1 cellular context compared by ENCODE assay signal in the genomic region with DNA sequence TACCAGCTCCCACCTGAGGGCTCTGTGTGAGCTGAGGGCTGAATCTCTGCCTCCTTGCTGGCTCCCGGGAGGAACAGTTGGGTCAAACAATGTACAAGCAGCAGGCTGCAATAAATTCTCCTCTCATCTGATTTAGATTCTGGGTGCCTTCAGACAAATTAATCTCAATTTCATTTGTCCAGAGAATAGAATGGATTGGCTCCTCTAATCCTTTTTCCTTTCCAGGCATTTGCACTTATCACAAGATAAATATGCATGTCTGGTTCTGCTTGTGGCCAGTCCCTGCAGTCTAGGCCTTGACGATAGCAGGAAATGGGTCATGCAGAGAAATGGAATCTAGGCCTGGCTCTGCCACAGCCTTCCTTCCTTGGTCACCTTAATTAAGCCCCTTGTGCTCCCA.
TF ChIP-seq lines count a peak whose summit lies in the region.

No MANE protein-coding gene starts in this region.

TF ChIP-seq in SK-N-SH, 30 proteins besides CTCF, POLR2A, EP300 and RAD21 (continued from another document):
- TF ChIP-seq, protein P1, sequence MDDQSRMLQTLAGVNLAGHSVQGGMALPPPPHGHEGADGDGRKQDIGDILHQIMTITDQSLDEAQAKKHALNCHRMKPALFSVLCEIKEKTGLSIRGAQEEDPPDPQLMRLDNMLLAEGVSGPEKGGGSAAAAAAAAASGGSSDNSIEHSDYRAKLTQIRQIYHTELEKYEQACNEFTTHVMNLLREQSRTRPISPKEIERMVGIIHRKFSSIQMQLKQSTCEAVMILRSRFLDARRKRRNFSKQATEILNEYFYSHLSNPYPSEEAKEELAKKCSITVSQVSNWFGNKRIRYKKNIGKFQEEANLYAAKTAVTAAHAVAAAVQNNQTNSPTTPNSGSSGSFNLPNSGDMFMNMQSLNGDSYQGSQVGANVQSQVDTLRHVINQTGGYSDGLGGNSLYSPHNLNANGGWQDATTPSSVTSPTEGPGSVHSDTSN (IDR thresholded peaks at IDR 0.05) = peak; percentile 42; the same call in 1 of the 2 replicates
- peak; percentile 46; the same call in 1 of the 2 replicates for TF ChIP-seq MXI1 (IDR thresholded peaks at IDR 0.05; ENCODE audit: low read depth, low read length)
- no peak for TF ChIP-seq EZH2phosphoT487 (IDR thresholded peaks at IDR 0.05; ENCODE audit: borderline replicate concordance, low read depth)
- TF ChIP-seq, protein P2, sequence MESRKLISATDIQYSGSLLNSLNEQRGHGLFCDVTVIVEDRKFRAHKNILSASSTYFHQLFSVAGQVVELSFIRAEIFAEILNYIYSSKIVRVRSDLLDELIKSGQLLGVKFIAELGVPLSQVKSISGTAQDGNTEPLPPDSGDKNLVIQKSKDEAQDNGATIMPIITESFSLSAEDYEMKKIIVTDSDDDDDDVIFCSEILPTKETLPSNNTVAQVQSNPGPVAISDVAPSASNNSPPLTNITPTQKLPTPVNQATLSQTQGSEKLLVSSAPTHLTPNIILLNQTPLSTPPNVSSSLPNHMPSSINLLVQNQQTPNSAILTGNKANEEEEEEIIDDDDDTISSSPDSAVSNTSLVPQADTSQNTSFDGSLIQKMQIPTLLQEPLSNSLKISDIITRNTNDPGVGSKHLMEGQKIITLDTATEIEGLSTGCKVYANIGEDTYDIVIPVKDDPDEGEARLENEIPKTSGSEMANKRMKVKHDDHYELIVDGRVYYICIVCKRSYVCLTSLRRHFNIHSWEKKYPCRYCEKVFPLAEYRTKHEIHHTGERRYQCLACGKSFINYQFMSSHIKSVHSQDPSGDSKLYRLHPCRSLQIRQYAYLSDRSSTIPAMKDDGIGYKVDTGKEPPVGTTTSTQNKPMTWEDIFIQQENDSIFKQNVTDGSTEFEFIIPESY (IDR thresholded peaks at IDR 0.05; ENCODE audit: borderline replicate concordance, low read depth) = no peak
- peak; percentile 54; the same call in 1 of the 2 replicates for TF ChIP-seq TEAD4 (IDR thresholded peaks at IDR 0.05; ENCODE audit: borderline replicate concordance, insufficient read depth)
- peak; percentile 49; the same call in 1 of the 2 replicates for TF ChIP-seq POLR2AphosphoS5 (IDR thresholded peaks at IDR 0.05; ENCODE audit: low read depth, low read length)
- TF ChIP-seq, protein P3, sequence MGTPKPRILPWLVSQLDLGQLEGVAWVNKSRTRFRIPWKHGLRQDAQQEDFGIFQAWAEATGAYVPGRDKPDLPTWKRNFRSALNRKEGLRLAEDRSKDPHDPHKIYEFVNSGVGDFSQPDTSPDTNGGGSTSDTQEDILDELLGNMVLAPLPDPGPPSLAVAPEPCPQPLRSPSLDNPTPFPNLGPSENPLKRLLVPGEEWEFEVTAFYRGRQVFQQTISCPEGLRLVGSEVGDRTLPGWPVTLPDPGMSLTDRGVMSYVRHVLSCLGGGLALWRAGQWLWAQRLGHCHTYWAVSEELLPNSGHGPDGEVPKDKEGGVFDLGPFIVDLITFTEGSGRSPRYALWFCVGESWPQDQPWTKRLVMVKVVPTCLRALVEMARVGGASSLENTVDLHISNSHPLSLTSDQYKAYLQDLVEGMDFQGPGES (IDR thresholded peaks at IDR 0.05; ENCODE audit: low read depth, low read length) = 0 out of 2 replicates have a peak, but pooled peaks have one; percentile 7
- TF ChIP-seq TCF12 (IDR thresholded peaks at IDR 0.05) = peak; percentile 71; the same call in 1 of the 2 replicates
- no peak for TF ChIP-seq NFIC (IDR thresholded peaks at IDR 0.05; ENCODE audit: borderline replicate concordance)
- peak; percentile 98 for TF ChIP-seq RCOR1 (IDR thresholded peaks at IDR 0.05; ENCODE audit: low read length)
- TF ChIP-seq, protein P4, sequence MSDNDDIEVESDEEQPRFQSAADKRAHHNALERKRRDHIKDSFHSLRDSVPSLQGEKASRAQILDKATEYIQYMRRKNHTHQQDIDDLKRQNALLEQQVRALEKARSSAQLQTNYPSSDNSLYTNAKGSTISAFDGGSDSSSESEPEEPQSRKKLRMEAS (IDR thresholded peaks at IDR 0.05; ENCODE audit: low read depth) = no peak
- TF ChIP-seq, protein P5, sequence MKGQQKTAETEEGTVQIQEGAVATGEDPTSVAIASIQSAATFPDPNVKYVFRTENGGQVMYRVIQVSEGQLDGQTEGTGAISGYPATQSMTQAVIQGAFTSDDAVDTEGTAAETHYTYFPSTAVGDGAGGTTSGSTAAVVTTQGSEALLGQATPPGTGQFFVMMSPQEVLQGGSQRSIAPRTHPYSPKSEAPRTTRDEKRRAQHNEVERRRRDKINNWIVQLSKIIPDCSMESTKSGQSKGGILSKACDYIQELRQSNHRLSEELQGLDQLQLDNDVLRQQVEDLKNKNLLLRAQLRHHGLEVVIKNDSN (IDR thresholded peaks at IDR 0.05; ENCODE audit: borderline replicate concordance, low read depth) = no peak
- peak; percentile 82; the same call in 1 of the 2 replicates for TF ChIP-seq FOXJ3 (CRISPR knock-in tag; IDR thresholded peaks at IDR 0.05)
